8 cellular contexts compared by ENCODE assay signal in the genomic region with DNA sequence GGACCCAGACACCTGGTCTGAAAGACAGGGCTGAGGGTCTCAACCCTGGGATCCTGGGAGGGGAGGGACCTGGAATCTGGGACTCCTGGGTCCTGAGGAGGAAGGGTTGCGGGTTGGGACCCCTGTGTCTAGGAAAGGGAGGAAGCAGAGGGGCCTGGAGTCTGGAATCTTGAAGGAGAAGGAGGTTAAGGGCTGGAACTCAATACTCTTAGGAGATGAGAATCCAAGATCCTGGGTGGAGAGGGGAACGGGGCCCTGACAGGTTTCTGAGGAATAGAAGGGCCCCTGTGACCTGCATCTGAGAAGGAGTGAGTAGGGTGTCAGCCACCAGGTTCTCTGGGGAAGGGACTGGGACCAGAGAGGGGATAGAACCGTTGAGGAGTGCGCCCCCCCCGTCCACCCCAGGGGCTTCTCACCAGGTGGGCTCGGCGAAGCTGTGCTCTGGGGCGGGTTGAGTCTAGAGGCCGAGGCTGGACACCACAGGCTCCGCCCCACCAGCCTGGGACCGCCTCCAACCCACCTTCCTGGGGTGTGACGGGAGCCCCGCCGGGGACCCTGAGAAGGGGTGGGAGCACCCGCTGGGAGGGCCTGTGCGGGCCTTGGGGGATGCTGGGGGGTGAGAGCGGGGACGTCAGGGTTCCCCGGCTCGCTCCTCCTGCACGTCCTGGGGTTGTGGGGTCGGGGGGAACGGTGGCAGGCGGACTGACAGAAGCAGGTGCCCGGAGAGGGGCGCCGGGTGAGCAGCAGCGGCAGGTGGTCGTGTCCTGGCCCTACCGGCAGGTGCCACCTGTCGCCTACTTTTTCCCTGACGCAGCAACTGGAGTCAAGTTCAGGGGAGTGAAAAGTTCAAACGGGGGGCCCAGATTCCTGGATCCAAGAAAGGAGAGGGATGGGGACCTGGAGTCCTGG. TPM values are rescaled to one million over a fixed set of nuclear protein-coding genes. Genes with fewer than 3 reads are reported as not detected.
A peak's percentile ranks its signal among the peaks of the same experiment; 100 is the strongest.
DNase-seq lines count a peak whose midpoint lies in the region; ATAC-seq and TF ChIP-seq lines count a peak whose summit lies in the region.

A gene with protein sequence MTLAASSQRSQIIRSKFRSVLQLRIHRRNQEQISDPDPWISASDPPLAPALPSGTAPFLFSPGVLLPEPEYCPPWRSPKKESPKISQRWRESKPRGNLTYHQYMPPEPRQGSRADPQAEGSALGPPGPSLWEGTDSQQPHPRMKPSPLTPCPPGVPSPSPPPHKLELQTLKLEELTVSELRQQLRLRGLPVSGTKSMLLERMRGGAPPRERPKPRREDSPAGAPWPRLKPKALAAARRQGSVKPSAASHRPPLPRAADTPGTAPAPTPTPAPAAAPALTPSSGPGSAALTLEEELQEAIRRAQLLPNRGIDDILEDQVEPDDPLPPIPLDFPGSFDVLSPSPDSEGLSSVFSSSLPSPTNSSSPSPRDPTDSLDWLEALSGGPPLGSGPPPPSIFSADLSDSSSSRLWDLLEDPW (minus strand): TSS at position 463 of the 909 bp plus-strand sequence. CDS start 694 bp downstream, outside the sequence.

- no peak for ATAC-seq in CD8-positive, alpha-beta T cell
- ATAC-seq in HG02610 (IDR thresholded peaks at IDR 0.05; ENCODE audit: unreplicated experiment) (no peak), GM18870 (IDR thresholded peaks at IDR 0.05; ENCODE audit: unreplicated experiment) (no peak)

- H3K36me3 Mint-ChIP-seq in CD8-positive, alpha-beta T cell = no peaks in the 10 kb centered on the region
- H3K36me3 Mint-ChIP-seq in osteocyte (ENCODE audit: unreplicated experiment) = no peaks in the 10 kb centered on the region

- H2AFZ ChIP-seq in OCI-LY3 (ENCODE audit: low read depth, low read length) = peak within 1 kb of the TSS; percentile 59

- H3K27ac Mint-ChIP-seq in CD8-positive, alpha-beta T cell = peak within 1 kb of the TSS; percentile 96
- peak within 1 kb of the TSS; percentile 99 for H3K27ac Mint-ChIP-seq in osteocyte (ENCODE audit: unreplicated experiment)

- H3K4me2 ChIP-seq in OCI-LY3 (ENCODE audit: low read length) = peak within 1 kb of the TSS; percentile 90

- POLR2A ChIA-PET in CD8-positive, alpha-beta T cell (lab: Charles Lee) = no interaction called here

- no peaks in the 10 kb centered on the region for H3K36me3 ChIP-seq in CD8-positive, alpha-beta T cell (ENCODE audit: insufficient read depth, low read length)
- H3K36me3 ChIP-seq in OCI-LY3 (replicated peaks; ENCODE audit: low read depth, low read length) = no peaks in the 10 kb centered on the region

- intact Hi-C loops in CD8-positive, alpha-beta T cell (cut with DNase I, micrococcal nuclease) = loop anchor here (1.0 to 10.0 kb wide), 12 partner anchors 19 to 355 kb away; partner anchors contain the start of genes LMTK3 (in 2 of the 2), BAX (in 1 of the 2), CA11 (in 1 of the 2) and DBP (in 1 of the 2)

- H3K9me3 ChIP-seq in CD8-positive, alpha-beta T cell (ENCODE audit: low read length) = no peaks in the 10 kb centered on the region
- H3K9me3 ChIP-seq in OCI-LY3 (ENCODE audit: insufficient read depth, low read length) = no peaks in the 10 kb centered on the region

- H3K4me3 ChIP-seq in CD8-positive, alpha-beta T cell (ENCODE audit: low read depth, low read length) = peak within 1 kb of the TSS; percentile 69
- H3K4me3 ChIP-seq in OCI-LY3 (ENCODE audit: low read length) = peak within 1 kb of the TSS; percentile 83
- peak within 1 kb of the TSS; percentile 74 for H3K4me3 ChIP-seq in epithelial cell of esophagus (ENCODE audit: low read length)

- H3K4me1 ChIP-seq in CD8-positive, alpha-beta T cell (ENCODE audit: insufficient read depth, low read length) = peaks cover 16% of the 10 kb centered on the region
- peaks cover 17% of the 10 kb centered on the region for H3K4me1 ChIP-seq in OCI-LY3 (ENCODE audit: low read length)

- H3K27me3 ChIP-seq in CD8-positive, alpha-beta T cell (ENCODE audit: insufficient read depth, low read length) = no peaks in the 10 kb centered on the region
- no peaks in the 10 kb centered on the region for H3K27me3 ChIP-seq in OCI-LY3 (ENCODE audit: low read depth, low read length)

- peak within 1 kb of the TSS; percentile 96 for H3K4me3 Mint-ChIP-seq in CD8-positive, alpha-beta T cell
- H3K4me3 Mint-ChIP-seq in osteocyte (ENCODE audit: unreplicated experiment) = peak within 1 kb of the TSS; percentile 96

- no peaks in the 10 kb centered on the region for H3K9me3 Mint-ChIP-seq in CD8-positive, alpha-beta T cell
- no peaks in the 10 kb centered on the region for H3K9me3 Mint-ChIP-seq in osteocyte (ENCODE audit: unreplicated experiment)

- in situ Hi-C loops in KBM-7 (cut with MboI; ENCODE audit: low pct_unique_long_range_greater_than_20kb, low sequenced_read_pairs) = no loop called here

- no peaks in the 10 kb centered on the region; the same call in 1 of the 2 replicates for H3K79me2 ChIP-seq in OCI-LY3 (ENCODE audit: low read length)

- TF ChIP-seq CTCF in CD8-positive, alpha-beta T cell (IDR thresholded peaks at IDR 0.05) = no peak
- TF ChIP-seq CTCF in OCI-LY3 (IDR thresholded peaks at IDR 0.05; ENCODE audit: low read depth, low read length) (no peak), epithelial cell of esophagus (IDR thresholded peaks at IDR 0.05; ENCODE audit: insufficient read depth, low read depth, low read length, missing control alignments) (no peak), osteocyte (IDR thresholded peaks at IDR 0.05) (no peak)

- H3K9ac ChIP-seq in OCI-LY3 (ENCODE audit: low read length) = peak within 1 kb of the TSS; percentile 87

- DNase-seq in CD8-positive, alpha-beta T cell = no peak
- DNase-seq in epithelial cell of esophagus (ENCODE audit: low read depth) (no peak), osteocyte (ENCODE audit: extremely low spot score, unreplicated experiment) (no peak), KBM-7 (no peak)
- no peak for DNase-seq in stimulated activated CD4-positive, alpha-beta T cell treated with anti-CD3 and anti-CD28 coated beads, Interleukin-1b, Interleukin-23, amount 100 ng/mL, for 48 hours

- no peaks in the 10 kb centered on the region for H3K27me3 Mint-ChIP-seq in CD8-positive, alpha-beta T cell (ENCODE audit: low read depth)
- H3K27me3 Mint-ChIP-seq in osteocyte (ENCODE audit: unreplicated experiment) = no peaks in the 10 kb centered on the region

- no peaks in the 10 kb centered on the region for H4K20me1 ChIP-seq in OCI-LY3 (ENCODE audit: insufficient read depth, low read length)

- H3K4me1 Mint-ChIP-seq in CD8-positive, alpha-beta T cell (ENCODE audit: low read depth) = peaks cover 18% of the 10 kb centered on the region
- H3K4me1 Mint-ChIP-seq in osteocyte (ENCODE audit: unreplicated experiment) = peaks cover 42% of the 10 kb centered on the region

- CTCF ChIA-PET in CD8-positive, alpha-beta T cell (lab: Charles Lee) = no interaction called here

- H3K27ac ChIP-seq in CD8-positive, alpha-beta T cell (ENCODE audit: low read depth, low read length) = peak within 1 kb of the TSS; percentile 52
- no peak within 1 kb of the TSS; the same call in 1 of the 2 replicates for H3K27ac ChIP-seq in OCI-LY3 (ENCODE audit: low read length)

RNA-seq across cellular contexts. Expression of the gene that starts here (rescaled TPM):
- under 1 TPM; 0.17 to 0.65 TPM for total RNA-seq in CD8-positive, alpha-beta T cell
- 1.3 and 1.8 TPM in 2 replicates for total RNA-seq in osteocyte
